Comparison of ENCODE assay signal across 9 cellular contexts in genomic region chr18:24009651-24010333, GRCh38. TPM values are rescaled to one million over a fixed set of nuclear protein-coding genes. Genes with fewer than 3 reads are reported as not detected.
DNase-seq lines count a peak whose midpoint lies in the region; ATAC-seq and TF ChIP-seq lines count a peak whose summit lies in the region.
"Had no signal": no experiment of that assay in that cellular context is flagged by ENCODE, and none has a peak within 500 bp of the region (broad histone marks: within the 10 kb centered on the region; RNA-seq: fewer than 3 reads in every experiment).

No MANE protein-coding gene starts in this region.

- H3K4me1 Mint-ChIP-seq in type B pancreatic cell (ENCODE audit: unreplicated experiment): no peaks in the 10 kb centered on the region
- H3K4me1 Mint-ChIP-seq: neural crest cell had no signal

- H4K20me1 ChIP-seq in OCI-LY1 (ENCODE audit: insufficient read depth, low read length): no peaks in the 10 kb centered on the region
- H4K20me1 ChIP-seq in Karpas-422 (ENCODE audit: insufficient read depth, low read depth, low read length): no peaks in the 10 kb centered on the region

- H3K4me2 ChIP-seq in OCI-LY1 (ENCODE audit: low read length) (peak overlapping the region; percentile 5; the same call in 1 of the 2 replicates), Karpas-422 (ENCODE audit: low read depth, low read length, poor library complexity, severe bottlenecking) (no peak overlapping the region)

- H3K9me2 ChIP-seq in OCI-LY1 (ENCODE audit: low read depth, low read length): no peaks in the 10 kb centered on the region
- no peaks in the 10 kb centered on the region for H3K9me2 ChIP-seq in Karpas-422 (replicated peaks; ENCODE audit: insufficient read depth, low read length)

- no peak overlapping the region for H3K9ac ChIP-seq in OCI-LY1 (ENCODE audit: low read length)
- H3K9ac ChIP-seq in Karpas-422 (ENCODE audit: low read length): no peak overlapping the region

- no peak for TF ChIP-seq CTCF in OCI-LY1 (IDR thresholded peaks at IDR 0.05; ENCODE audit: low read length)
- no peak for TF ChIP-seq CTCF in type B pancreatic cell (conservative IDR thresholded peaks at IDR 0.05)

- H3K27ac ChIP-seq in OCI-LY1 (ENCODE audit: low read depth, low read length, poor library complexity, severe bottlenecking) (no peak overlapping the region), SJCRH30 (no peak overlapping the region), Karpas-422 (ENCODE audit: low read length) (no peak overlapping the region)

- H3K36me3 ChIP-seq in OCI-LY1 (ENCODE audit: insufficient read depth, low read length): no peaks in the 10 kb centered on the region
- no peaks in the 10 kb centered on the region for H3K36me3 ChIP-seq in SJCRH30
- H3K36me3 ChIP-seq in Karpas-422 (ENCODE audit: insufficient read depth, low read length): no peaks in the 10 kb centered on the region

- H3K4me1 ChIP-seq in OCI-LY1 (ENCODE audit: insufficient read depth, low read length, severe bottlenecking): peaks cover 17% of the 10 kb centered on the region
- no peaks in the 10 kb centered on the region for H3K4me1 ChIP-seq in SJCRH30
- peaks cover 8% of the 10 kb centered on the region for H3K4me1 ChIP-seq in Karpas-422 (ENCODE audit: low read length)

- H3K9me3 Mint-ChIP-seq in type B pancreatic cell: no peaks in the 10 kb centered on the region
- H3K9me3 Mint-ChIP-seq: neural crest cell had no signal

- H3K36me3 Mint-ChIP-seq in type B pancreatic cell: no peaks in the 10 kb centered on the region

- H3K4me3 Mint-ChIP-seq in type B pancreatic cell: no peak overlapping the region
- H3K4me3 Mint-ChIP-seq: neural crest cell had no signal

- H3K9me3 ChIP-seq in OCI-LY1 (ENCODE audit: low read length) (no peaks in the 10 kb centered on the region), SJCRH30 (replicated peaks) (no peaks in the 10 kb centered on the region), Karpas-422 (ENCODE audit: low read length) (no peaks in the 10 kb centered on the region)

- no peak overlapping the region for H2AFZ ChIP-seq in OCI-LY1 (ENCODE audit: low read length)
- no peak overlapping the region for H2AFZ ChIP-seq in Karpas-422 (ENCODE audit: low read length)

- peak; percentile 54 for ATAC-seq in GM19328 (IDR thresholded peaks at IDR 0.05; ENCODE audit: unreplicated experiment)
- ATAC-seq in HG03175 (IDR thresholded peaks at IDR 0.05; ENCODE audit: unreplicated experiment): peak; percentile 68

- no peaks in the 10 kb centered on the region for H3F3A ChIP-seq in OCI-LY1 (ENCODE audit: insufficient read depth, low read length)

- H3K27me3 ChIP-seq in OCI-LY1 (ENCODE audit: insufficient read depth, low read length) (no peaks in the 10 kb centered on the region), SJCRH30 (no peaks in the 10 kb centered on the region), Karpas-422 (ENCODE audit: low read length) (0 out of 2 replicates have a peak, but pooled peaks cover 4% of the 10 kb centered on the region)

- no peak overlapping the region for H3K4me3 ChIP-seq in OCI-LY1 (ENCODE audit: low read depth, low read length, poor library complexity, severe bottlenecking)
- no peak overlapping the region for H3K4me3 ChIP-seq in SJCRH30
- H3K4me3 ChIP-seq in Karpas-422 (ENCODE audit: low read length): no peak overlapping the region

- no peaks in the 10 kb centered on the region for H3K79me2 ChIP-seq in OCI-LY1 (ENCODE audit: insufficient read depth, low read length)
- H3K79me2 ChIP-seq in Karpas-422 (ENCODE audit: low read length): no peaks in the 10 kb centered on the region

- peak; percentile 37 for DNase-seq in DMS53 treated with DMSO at 0.1 percent for 48 hours (lab: John Stamatoyannopoulos, UW; ENCODE audit: unreplicated experiment)
- no peak for DNase-seq in SJCRH30
- no peak for DNase-seq in Karpas-422
- no peak for DNase-seq in type B pancreatic cell (ENCODE audit: extremely low spot score, unreplicated experiment)
- no peak for DNase-seq in OCI-M2 (lab: John Stamatoyannopoulos, UW; ENCODE audit: unreplicated experiment)

- peaks cover 26% of the 10 kb centered on the region for H3K27me3 Mint-ChIP-seq in type B pancreatic cell

- H3K27ac Mint-ChIP-seq in type B pancreatic cell: no peak overlapping the region

RNA-seq across cellular contexts. Expression of gene TTC39C, which starts 4.8 kb away (rescaled TPM):
- 12.6 and 13.7 TPM in 2 replicates for total RNA-seq in SJCRH30 (2014; rRNA removed; shearing (Covaris generic))
- total RNA-seq in Karpas-422 (2014; rRNA removed; shearing (Covaris generic); ENCODE audit: low replicate concordance): 0.07 TPM in 1 of 2 replicates, not detected in the other
- total RNA-seq in type B pancreatic cell (ENCODE audit: low replicate concordance): 15.0 and 21.6 TPM in 2 replicates

Comparison
In these comparisons a context has a peak if more than half of its experiments do, and no peak if none do; other contexts are left out.
1. RNA of gene TTC39C, which starts 4.8 kb away (total RNA-seq): 15.0 to 21.6 TPM in type B pancreatic cell and 12.6 to 13.7 TPM in SJCRH30; 0.07 TPM in Karpas-422; every median in the first group is over 10 times any median in the second.